Comparison of ENCODE assay signal across 18 cellular contexts in the genomic region with DNA sequence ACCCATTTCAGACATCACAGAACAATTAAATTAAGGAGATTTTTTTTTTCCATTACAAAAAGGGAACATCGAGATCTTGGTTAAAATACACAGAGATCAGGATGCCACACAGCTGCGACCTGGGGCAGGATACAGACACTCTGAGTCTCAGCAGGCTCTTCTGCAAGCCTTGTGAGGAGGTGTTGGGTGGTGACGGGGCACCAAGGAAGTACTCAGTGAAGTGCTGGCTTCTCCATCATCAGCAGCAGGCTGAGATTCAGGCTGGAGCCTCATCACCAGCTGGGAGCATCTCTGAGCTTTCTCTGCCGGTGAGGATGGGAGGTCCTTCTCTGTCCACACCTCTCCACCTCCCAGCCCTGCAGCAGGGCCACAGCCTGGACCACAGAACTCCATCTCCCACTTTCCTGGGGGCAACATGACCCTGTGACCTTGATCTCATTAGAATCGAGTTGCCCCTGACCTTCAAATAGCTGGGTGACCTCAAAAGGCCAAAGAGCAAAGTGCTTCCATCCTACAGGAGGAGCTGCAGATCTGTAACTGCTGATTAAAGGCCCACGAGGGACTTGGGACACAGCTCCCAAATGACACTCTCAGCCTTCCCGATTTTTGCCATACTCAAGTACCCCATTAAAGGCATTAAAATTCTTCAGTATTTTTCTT. TPM values are rescaled to one million over a fixed set of nuclear protein-coding genes. Genes with fewer than 3 reads are reported as not detected.
DNase-seq lines count a peak whose midpoint lies in the region; ATAC-seq and TF ChIP-seq lines count a peak whose summit lies in the region.
"Had no signal": no experiment of that assay in that cellular context is flagged by ENCODE, and none has a peak within 500 bp of the region (broad histone marks: within the 10 kb centered on the region; RNA-seq: fewer than 3 reads in every experiment).

No MANE protein-coding gene starts in this region.

- H3K36me3 ChIP-seq in BLaER1 treated with 17β-estradiol and CSF1 and Interleukin-3, amounts not matched to agents 10 nM and 100 nM, result no peaks in the 10 kb centered on the region
- H3K36me3 ChIP-seq in RWPE2 (ENCODE audit: low read depth) (peaks cover 61% of the 10 kb centered on the region), prostate gland (no peaks in the 10 kb centered on the region), HAP-1 (replicated peaks) (no peaks in the 10 kb centered on the region)
- H3K36me3 ChIP-seq: cardiac muscle cell, MG63, SJSA1, upper lobe of right lung had no signal

- ATAC-seq in RWPE2 (ENCODE audit: low read depth), result no peak
- ATAC-seq in activated naive CD8-positive, alpha-beta T cell treated with anti-CD3 and anti-CD28 coated beads, Interleukin-2, amount 50 U/mL, for 24 hours, result no peak
- ATAC-seq in HG03378 (IDR thresholded peaks at IDR 0.05; ENCODE audit: unreplicated experiment), result no peak
- ATAC-seq: activated T-cell treated with anti-CD3 and anti-CD28 coated beads, Interleukin-2, amount 50 U/mL, for 72 hours had no signal

- peaks cover 12% of the 10 kb centered on the region for H3K27me3 Mint-ChIP-seq in endothelial cell (ENCODE audit: unreplicated experiment)
- H3K27me3 Mint-ChIP-seq in activated naive CD8-positive, alpha-beta T cell treated with anti-CD3 and anti-CD28 coated beads, Interleukin-2, amount 50 U/mL, for 24 hours, result no peaks in the 10 kb centered on the region
- H3K27me3 Mint-ChIP-seq: activated naive CD8-positive, alpha-beta T cell treated with anti-CD3 and anti-CD28 coated beads for 36 hours had no signal

- no peak overlapping the region for H3K4me3 Mint-ChIP-seq in endothelial cell (ENCODE audit: unreplicated experiment)
- no peak overlapping the region for H3K4me3 Mint-ChIP-seq in activated naive CD8-positive, alpha-beta T cell treated with anti-CD3 and anti-CD28 coated beads, Interleukin-2, amount 50 U/mL, for 24 hours
- H3K4me3 Mint-ChIP-seq: activated naive CD8-positive, alpha-beta T cell treated with anti-CD3 and anti-CD28 coated beads for 36 hours; activated T-cell treated with anti-CD3 and anti-CD28 coated beads, Interleukin-2, amount 50 U/mL, for 72 hours had no signal

- TF ChIP-seq CTCF in RWPE2 (IDR thresholded peaks at IDR 0.05; ENCODE audit: poor library complexity, severe bottlenecking) (peak; percentile 82), endothelial cell (IDR thresholded peaks at IDR 0.05; ENCODE audit: unreplicated experiment) (no peak), prostate gland (IDR thresholded peaks at IDR 0.05) (no peak)

- intact Hi-C loops in prostate gland (cut with DNase I), result no loop called here

- no peak for TF ChIP-seq POLR2A in prostate gland (IDR thresholded peaks at IDR 0.05)

- peaks cover 53 to 100% (median 100%) of the 10 kb centered on the region in 10 experiments for H3K4me1 ChIP-seq in BLaER1 treated with 17β-estradiol and CSF1 and Interleukin-3, amounts not matched to agents 10 nM and 100 nM
- H3K4me1 ChIP-seq in RWPE2 (ENCODE audit: insufficient read depth, poor library complexity, severe bottlenecking) (peaks cover 91% of the 10 kb centered on the region), prostate gland (replicated peaks) (peaks cover 67% of the 10 kb centered on the region), HAP-1 (no peaks in the 10 kb centered on the region)

- no peaks in the 10 kb centered on the region for H3K9me3 ChIP-seq in BLaER1 treated with 17β-estradiol and CSF1 and Interleukin-3, amounts not matched to agents 10 nM and 100 nM (replicated peaks in 1 of 11)
- no peaks in the 10 kb centered on the region for H3K9me3 ChIP-seq in RWPE2 (ENCODE audit: severe bottlenecking)
- H3K9me3 ChIP-seq in prostate gland, result no peaks in the 10 kb centered on the region
- no peaks in the 10 kb centered on the region for H3K9me3 ChIP-seq in HAP-1
- H3K9me3 ChIP-seq: MG63, SJSA1, upper lobe of right lung had no signal

- 50% methylated on average over 7 of the region's 7 CpGs for WGBS in prostate gland

- H3K27ac ChIP-seq in BLaER1 treated with 17β-estradiol and CSF1 and Interleukin-3, amounts not matched to agents 10 nM and 100 nM, result no peak overlapping the region
- H3K27ac ChIP-seq in RWPE2 (ENCODE audit: poor library complexity, severe bottlenecking) (peak overlapping the region; percentile 100), prostate gland (peak overlapping the region; percentile 98 to 99)
- H3K27ac ChIP-seq: cardiac muscle cell, SJSA1 had no signal

- peaks cover 58% of the 10 kb centered on the region for H3K4me1 Mint-ChIP-seq in endothelial cell (ENCODE audit: unreplicated experiment)
- peaks cover 40% of the 10 kb centered on the region for H3K4me1 Mint-ChIP-seq in activated naive CD8-positive, alpha-beta T cell treated with anti-CD3 and anti-CD28 coated beads, Interleukin-2, amount 50 U/mL, for 24 hours

- H3K27ac Mint-ChIP-seq in endothelial cell (ENCODE audit: unreplicated experiment), result peak overlapping the region; percentile 28
- H3K27ac Mint-ChIP-seq in activated naive CD8-positive, alpha-beta T cell treated with anti-CD3 and anti-CD28 coated beads, Interleukin-2, amount 50 U/mL, for 24 hours, result no peak overlapping the region
- H3K27ac Mint-ChIP-seq: activated naive CD8-positive, alpha-beta T cell treated with anti-CD3 and anti-CD28 coated beads for 36 hours; activated T-cell treated with anti-CD3 and anti-CD28 coated beads, Interleukin-2, amount 50 U/mL, for 72 hours had no signal

- peaks cover 0 to 77% (median 0%) of the 10 kb centered on the region in 11 experiments; a peak in 7 of 22 replicates for H3K27me3 ChIP-seq in BLaER1 treated with 17β-estradiol and CSF1 and Interleukin-3, amounts not matched to agents 10 nM and 100 nM
- no peaks in the 10 kb centered on the region for H3K27me3 ChIP-seq in RWPE2 (ENCODE audit: insufficient read depth, poor library complexity, severe bottlenecking)
- no peaks in the 10 kb centered on the region for H3K27me3 ChIP-seq in prostate gland (replicated peaks; ENCODE audit: insufficient read depth)
- no peaks in the 10 kb centered on the region for H3K27me3 ChIP-seq in HAP-1 (ENCODE audit: low read depth)
- H3K27me3 ChIP-seq: MG63, SJSA1, upper lobe of right lung had no signal

- peaks cover 8% of the 10 kb centered on the region for H3K36me3 Mint-ChIP-seq in endothelial cell (ENCODE audit: low read depth, unreplicated experiment)
- no peaks in the 10 kb centered on the region for H3K36me3 Mint-ChIP-seq in activated naive CD8-positive, alpha-beta T cell treated with anti-CD3 and anti-CD28 coated beads, Interleukin-2, amount 50 U/mL, for 24 hours (ENCODE audit: low read depth)
- H3K36me3 Mint-ChIP-seq: activated naive CD8-positive, alpha-beta T cell treated with anti-CD3 and anti-CD28 coated beads for 36 hours had no signal

- in situ Hi-C loops in HAP-1 (cut with MboI; ENCODE audit: low sequenced_read_pairs), result no loop called here

- H3K4me2 ChIP-seq in BLaER1 treated with 17β-estradiol and CSF1 and Interleukin-3, amounts not matched to agents 10 nM and 100 nM, result peak overlapping the region in 9 of 11 experiments; percentile 81 to 98 (median 90); a peak in 17 of 22 replicates

- H3K4me3 ChIP-seq in BLaER1 treated with 17β-estradiol and CSF1 and Interleukin-3, amounts not matched to agents 10 nM and 100 nM, result no peak overlapping the region
- H3K4me3 ChIP-seq in RWPE2 (ENCODE audit: severe bottlenecking), result no peak overlapping the region
- peak overlapping the region in 1 of 2 donors; percentile 1 for H3K4me3 ChIP-seq in prostate gland
- H3K4me3 ChIP-seq in HAP-1, result no peak overlapping the region
- H3K4me3 ChIP-seq: cardiac muscle cell, MG63, SJSA1, upper lobe of right lung had no signal

- DNase-seq in RWPE2 (ENCODE audit: low spot score) (no peak), endothelial cell (ENCODE audit: low spot score) (no peak), prostate gland (ENCODE audit: low spot score) (no peak), HAP-1 (ENCODE audit: low spot score in 2 of 2) (no peak), UCSD-AML1 (lab: John Stamatoyannopoulos, UW; ENCODE audit: unreplicated experiment) (no peak)
- DNase-seq in activated naive CD8-positive, alpha-beta T cell treated with anti-CD3 and anti-CD28 coated beads, Interleukin-2, amount 50 U/mL, for 24 hours, result no peak
- DNase-seq: activated CD4-positive, alpha-beta T cell treated with anti-CD3 and anti-CD28 coated beads, Interleukin-2, amount 50 U/mL, for 4 hours; activated naive CD8-positive, alpha-beta T cell treated with anti-CD3 and anti-CD28 coated beads for 36 hours; activated T-cell treated with anti-CD3 and anti-CD28 coated beads, Interleukin-2, amount 50 U/mL, for 72 hours; MG63; NCI-H187; NCI-H446; stimulated activated CD4-positive, alpha-beta T cell treated with anti-CD3 and anti-CD28 coated beads, Interleukin-4, amount 100 ng/mL, for 24 hours had no signal

- peak overlapping the region in 2 of 11 experiments; percentile 62 to 80; a peak in 3 of 22 replicates for H3K9ac ChIP-seq in BLaER1 treated with 17β-estradiol and CSF1 and Interleukin-3, amounts not matched to agents 10 nM and 100 nM

- H3K9me3 Mint-ChIP-seq in endothelial cell (ENCODE audit: unreplicated experiment), result no peaks in the 10 kb centered on the region
- no peaks in the 10 kb centered on the region for H3K9me3 Mint-ChIP-seq in activated naive CD8-positive, alpha-beta T cell treated with anti-CD3 and anti-CD28 coated beads, Interleukin-2, amount 50 U/mL, for 24 hours
- H3K9me3 Mint-ChIP-seq: activated naive CD8-positive, alpha-beta T cell treated with anti-CD3 and anti-CD28 coated beads for 36 hours; activated T-cell treated with anti-CD3 and anti-CD28 coated beads, Interleukin-2, amount 50 U/mL, for 72 hours had no signal

- H4K20me1 ChIP-seq in BLaER1 treated with 17β-estradiol and CSF1 and Interleukin-3, amounts not matched to agents 10 nM and 100 nM, result peaks cover 0 to 100% (median 98%) of the 10 kb centered on the region in 11 experiments; a peak in 20 of 22 replicates

RNA-seq across cellular contexts. Expression of gene PMEPA1, which starts 16.0 kb away (rescaled TPM):
- total RNA-seq in endothelial cell (ENCODE audit: unreplicated experiment) (61.3 TPM), prostate gland (100 to 1,000 TPM in 1 of 2 donors, 10 to 100 TPM in 1; 96.5 to 245 TPM)

Comparison
In these comparisons a context has a peak if more than half of its experiments do, and no peak if none do; other contexts are left out.
1. H3K27ac ChIP-seq: peak in RWPE2 (single experiment) and prostate gland (2 of 2); none in BLaER1 treated with 17β-estradiol and CSF1 and Interleukin-3, amounts not matched to agents 10 nM and 100 nM (0 of 11).